In the genomic region with DNA sequence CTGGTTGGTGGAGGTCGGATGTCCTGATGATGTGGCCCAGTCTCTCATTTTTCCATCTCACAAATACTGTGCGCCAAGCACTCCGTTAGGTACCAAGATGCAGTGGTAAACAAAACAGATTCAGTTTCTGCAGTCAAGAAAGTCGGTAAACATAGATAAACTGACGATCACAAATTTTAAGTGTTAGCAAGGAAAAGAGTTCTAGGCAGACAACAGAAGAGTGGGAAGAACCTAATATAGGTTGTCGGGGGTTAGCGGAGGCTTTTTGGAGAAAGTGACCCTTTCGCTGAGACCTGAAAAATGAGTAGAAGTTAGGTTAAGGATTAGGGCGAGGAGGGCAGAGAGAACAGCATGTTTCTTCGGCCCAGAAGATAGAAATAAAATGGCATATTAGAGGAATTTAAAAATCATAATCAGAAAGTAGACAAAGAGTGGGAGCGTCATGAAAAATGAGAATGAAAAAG, we compare ENCODE assay signal across 8 cellular contexts. TPM values are rescaled to one million over a fixed set of nuclear protein-coding genes. Genes with fewer than 3 reads are reported as not detected.
A peak's percentile ranks its signal among the peaks of the same experiment; 100 is the strongest.
DNase-seq lines count a peak whose midpoint lies in the region; ATAC-seq and TF ChIP-seq lines count a peak whose summit lies in the region.

No MANE protein-coding gene starts in this region.

- H3K4me1 Mint-ChIP-seq in CD4-positive, alpha-beta memory T cell, result peaks cover 41 to 73% (median 54%) of the 10 kb centered on the region in 4 donors
- H3K4me1 Mint-ChIP-seq in endothelial cell (ENCODE audit: unreplicated experiment), result peaks cover 29% of the 10 kb centered on the region

- POLR2A ChIA-PET in CD4-positive, alpha-beta memory T cell (lab: Charles Lee; ENCODE audit: partially characterized antibody), result interaction anchor here (1.4 to 3.3 kb wide), 7 partner anchors 15 to 182 kb away, joined by 4 to 25 read pairs (median 7); a partner anchor contains a TSS

- H3K4me3 ChIP-seq in CD4-positive, alpha-beta memory T cell (ENCODE audit: low read length in 2 of 2), result peak overlapping the region; percentile 80 to 97
- H3K4me3 ChIP-seq in OCI-LY3 (ENCODE audit: low read length), result peak overlapping the region; percentile 98
- peak overlapping the region; percentile 83 to 93 for H3K4me3 ChIP-seq in neutrophil (ENCODE audit: low read depth in 1 of 2, low read length in 1 of 2)

- H3K9me3 ChIP-seq in CD4-positive, alpha-beta memory T cell (ENCODE audit: control insufficient read depth in 1 of 2, low read length in 2 of 2), result no peaks in the 10 kb centered on the region
- no peaks in the 10 kb centered on the region for H3K9me3 ChIP-seq in OCI-LY3 (ENCODE audit: insufficient read depth, low read length)
- H3K9me3 ChIP-seq in neutrophil, result no peaks in the 10 kb centered on the region

- H3K27ac ChIP-seq in CD4-positive, alpha-beta memory T cell (ENCODE audit: low read depth, low read length), result peak overlapping the region; percentile 84
- peak overlapping the region; percentile 48 for H3K27ac ChIP-seq in OCI-LY3 (ENCODE audit: low read length)
- H3K27ac ChIP-seq in neutrophil, result peak overlapping the region; percentile 87

- H3K79me2 ChIP-seq in OCI-LY3 (ENCODE audit: low read length), result peaks cover 72% of the 10 kb centered on the region

- H3K27me3 ChIP-seq in CD4-positive, alpha-beta memory T cell (ENCODE audit: insufficient read depth, low read length), result no peaks in the 10 kb centered on the region
- no peaks in the 10 kb centered on the region for H3K27me3 ChIP-seq in OCI-LY3 (ENCODE audit: low read depth, low read length)
- H3K27me3 ChIP-seq in neutrophil, result no peaks in the 10 kb centered on the region

- no peak for DNase-seq in CD4-positive, alpha-beta memory T cell
- no peak for DNase-seq in endothelial cell (ENCODE audit: low spot score)
- no peak for DNase-seq in COR-L47 (lab: John Stamatoyannopoulos, UW)
- no peak for DNase-seq in SHP77 (lab: John Stamatoyannopoulos, UW)
- no peak for DNase-seq in NCI-H345 (lab: John Stamatoyannopoulos, UW)

- peaks cover 46% of the 10 kb centered on the region for H3K4me1 ChIP-seq in CD4-positive, alpha-beta memory T cell (ENCODE audit: insufficient read depth, low read length)
- H3K4me1 ChIP-seq in OCI-LY3 (ENCODE audit: low read length) (peaks cover 15% of the 10 kb centered on the region), neutrophil (ENCODE audit: control insufficient read depth in 1 of 2, insufficient read depth in 1 of 2, low read depth in 1 of 2, low read length in 1 of 2) (peaks cover 28 to 33% of the 10 kb centered on the region in 2 experiments)

- H3K27ac Mint-ChIP-seq in CD4-positive, alpha-beta memory T cell, result peak overlapping the region; percentile 87 to 98 (median 95)
- peak overlapping the region; percentile 89 for H3K27ac Mint-ChIP-seq in endothelial cell (ENCODE audit: unreplicated experiment)

- H2AFZ ChIP-seq in OCI-LY3 (ENCODE audit: low read depth, low read length), result peak overlapping the region; percentile 76

- no peaks in the 10 kb centered on the region for H3K9me3 Mint-ChIP-seq in CD4-positive, alpha-beta memory T cell
- no peaks in the 10 kb centered on the region for H3K9me3 Mint-ChIP-seq in endothelial cell (ENCODE audit: unreplicated experiment)

- no peaks in the 10 kb centered on the region for H3K27me3 Mint-ChIP-seq in CD4-positive, alpha-beta memory T cell
- H3K27me3 Mint-ChIP-seq in endothelial cell (ENCODE audit: unreplicated experiment), result peaks cover 4% of the 10 kb centered on the region

- H4K20me1 ChIP-seq in OCI-LY3 (ENCODE audit: insufficient read depth, low read length), result no peaks in the 10 kb centered on the region

- intact Hi-C loops in CD4-positive, alpha-beta memory T cell (cut with micrococcal nuclease), result loop anchor here (1.0 to 5.0 kb wide), 4 partner anchors 112 to 438 kb away; a partner anchor contains a TSS

- peak overlapping the region; percentile 94 to 97 (median 96) for H3K4me3 Mint-ChIP-seq in CD4-positive, alpha-beta memory T cell
- H3K4me3 Mint-ChIP-seq in endothelial cell (ENCODE audit: unreplicated experiment), result peak overlapping the region; percentile 98

- H3K4me2 ChIP-seq in OCI-LY3 (ENCODE audit: low read length), result peak overlapping the region; percentile 91

- no peak for ATAC-seq in GM21717 (IDR thresholded peaks at IDR 0.05; ENCODE audit: unreplicated experiment)

- CTCF ChIA-PET in CD4-positive, alpha-beta memory T cell (lab: Charles Lee; ENCODE audit: partially characterized antibody), result no interaction called here

- peaks cover 8 to 38% of the 10 kb centered on the region in 2 donors for H3K36me3 Mint-ChIP-seq in CD4-positive, alpha-beta memory T cell
- H3K36me3 Mint-ChIP-seq in endothelial cell (ENCODE audit: low read depth, unreplicated experiment), result peaks cover 9% of the 10 kb centered on the region

- H3K36me3 ChIP-seq in CD4-positive, alpha-beta memory T cell (ENCODE audit: insufficient read depth, low read length), result peaks cover 6% of the 10 kb centered on the region
- H3K36me3 ChIP-seq in OCI-LY3 (replicated peaks; ENCODE audit: low read depth, low read length), result no peaks in the 10 kb centered on the region
- peaks cover 13% of the 10 kb centered on the region for H3K36me3 ChIP-seq in neutrophil

- TF ChIP-seq CTCF in OCI-LY3 (IDR thresholded peaks at IDR 0.05; ENCODE audit: low read depth, low read length) (no peak), endothelial cell (IDR thresholded peaks at IDR 0.05; ENCODE audit: unreplicated experiment) (no peak), neutrophil (IDR thresholded peaks at IDR 0.05) (no peak)

- peak overlapping the region; percentile 96 for H3K9ac ChIP-seq in OCI-LY3 (ENCODE audit: low read length)

RNA-seq across cellular contexts. Expression of a gene that starts 0.5 kb away (rescaled TPM):
- total RNA-seq in CD4-positive, alpha-beta memory T cell, result 10 to 100 TPM; 30.4 to 30.7 TPM
- 10 to 100 TPM; 37.6 to 41.9 TPM for polyA plus RNA-seq in CD4-positive, alpha-beta memory T cell
- total RNA-seq in endothelial cell (ENCODE audit: unreplicated experiment), result 22.5 TPM

RNA-seq across cellular contexts. Expression of a gene that starts 0.7 kb away (rescaled TPM):
- 10 to 100 TPM; 38.8 to 39.3 TPM for total RNA-seq in CD4-positive, alpha-beta memory T cell
- polyA plus RNA-seq in CD4-positive, alpha-beta memory T cell, result 10 to 100 TPM; 34.7 to 38.4 TPM
- 45.8 TPM for total RNA-seq in endothelial cell (ENCODE audit: unreplicated experiment)
